ENCODE assay signal across 8 cellular contexts in genomic region chr7:100369105-100369504, GRCh38. TPM values are rescaled to one million over a fixed set of nuclear protein-coding genes. Genes with fewer than 3 reads are reported as not detected.
A peak's percentile ranks its signal among the peaks of the same experiment; 100 is the strongest.
DNase-seq lines count a peak whose midpoint lies in the region; ATAC-seq lines count a peak whose summit lies in the region.

No MANE protein-coding gene starts in this region.

- CTCF ChIA-PET in activated CD8-positive, alpha-beta memory T cell treated with anti-CD3 and anti-CD28 coated beads, Interleukin-2, amount 10 ng/mL, durations not matched to agents 7 days and 5 days (lab: Charles Lee), result interaction anchor here (1.7 kb wide), 1 partner anchor 336 kb away, joined by 4 read pairs; the partner anchor contains the start of gene POP7

- H3K27ac ChIP-seq in layer of hippocampus (ENCODE audit: low read depth, low read length), result peak overlapping the region; percentile 62

- ATAC-seq in activated CD8-positive, alpha-beta memory T cell treated with anti-CD3 and anti-CD28 coated beads, Interleukin-2, amount 10 ng/mL, durations not matched to agents 7 days and 5 days, result no peak
- ATAC-seq in HG03045 (IDR thresholded peaks at IDR 0.05; ENCODE audit: unreplicated experiment), result peak; percentile 52
- ATAC-seq in activated T-helper 17 cell treated with anti-CD3 and anti-CD28 coated beads, Interleukin-2, amount 50 U/mL, for 72 hours (replicated peaks), result no peak
- ATAC-seq in activated T-cell treated with anti-CD3 and anti-CD28 coated beads, Interleukin-2, amount 50 U/mL, for 4 hours, result no peak

- no peak overlapping the region for H3K4me3 Mint-ChIP-seq in activated CD8-positive, alpha-beta memory T cell treated with anti-CD3 and anti-CD28 coated beads, Interleukin-2, amount 10 ng/mL, durations not matched to agents 7 days and 5 days
- no peak overlapping the region for H3K4me3 Mint-ChIP-seq in activated T-helper 17 cell treated with anti-CD3 and anti-CD28 coated beads, Interleukin-2, amount 50 U/mL, for 72 hours
- no peak overlapping the region for H3K4me3 Mint-ChIP-seq in activated T-cell treated with anti-CD3 and anti-CD28 coated beads, Interleukin-2, amount 50 U/mL, for 4 hours

- H3K4me1 Mint-ChIP-seq in activated CD8-positive, alpha-beta memory T cell treated with anti-CD3 and anti-CD28 coated beads, Interleukin-2, amount 10 ng/mL, durations not matched to agents 7 days and 5 days, result peaks cover 65% of the 10 kb centered on the region
- peaks cover 22% of the 10 kb centered on the region for H3K4me1 Mint-ChIP-seq in activated T-helper 17 cell treated with anti-CD3 and anti-CD28 coated beads, Interleukin-2, amount 50 U/mL, for 72 hours
- H3K4me1 Mint-ChIP-seq in activated T-cell treated with anti-CD3 and anti-CD28 coated beads, Interleukin-2, amount 50 U/mL, for 4 hours (ENCODE audit: low read depth), result peaks cover 34% of the 10 kb centered on the region

- no peak for DNase-seq in activated CD8-positive, alpha-beta memory T cell treated with anti-CD3 and anti-CD28 coated beads, Interleukin-2, amount 10 ng/mL, durations not matched to agents 7 days and 5 days
- no peak for DNase-seq in activated CD8-positive, alpha-beta memory T cell treated with anti-CD3 and anti-CD28 coated beads for 24 hours
- peak; percentile 95 for DNase-seq in SKM-1 (lab: John Stamatoyannopoulos, UW; ENCODE audit: unreplicated experiment)
- no peak for DNase-seq in activated T-cell treated with anti-CD3 and anti-CD28 coated beads, Interleukin-2, amount 50 U/mL, for 4 hours
- no peak for DNase-seq in activated effector memory CD4-positive, alpha-beta T cell treated with Interleukin-2 at 50 U/mL for 16 hours

- no peaks in the 10 kb centered on the region for H3K9me3 Mint-ChIP-seq in activated CD8-positive, alpha-beta memory T cell treated with anti-CD3 and anti-CD28 coated beads, Interleukin-2, amount 10 ng/mL, durations not matched to agents 7 days and 5 days (ENCODE audit: low read depth)
- no peaks in the 10 kb centered on the region for H3K9me3 Mint-ChIP-seq in activated T-helper 17 cell treated with anti-CD3 and anti-CD28 coated beads, Interleukin-2, amount 50 U/mL, for 72 hours
- no peaks in the 10 kb centered on the region for H3K9me3 Mint-ChIP-seq in activated T-cell treated with anti-CD3 and anti-CD28 coated beads, Interleukin-2, amount 50 U/mL, for 4 hours

- peaks cover 13% of the 10 kb centered on the region for H3K36me3 Mint-ChIP-seq in activated CD8-positive, alpha-beta memory T cell treated with anti-CD3 and anti-CD28 coated beads, Interleukin-2, amount 10 ng/mL, durations not matched to agents 7 days and 5 days
- peaks cover 25% of the 10 kb centered on the region for H3K36me3 Mint-ChIP-seq in activated T-helper 17 cell treated with anti-CD3 and anti-CD28 coated beads, Interleukin-2, amount 50 U/mL, for 72 hours (ENCODE audit: low read depth)
- peaks cover 8% of the 10 kb centered on the region for H3K36me3 Mint-ChIP-seq in activated T-cell treated with anti-CD3 and anti-CD28 coated beads, Interleukin-2, amount 50 U/mL, for 4 hours (ENCODE audit: insufficient read depth)

- peak overlapping the region; percentile 86 for H3K27ac Mint-ChIP-seq in activated CD8-positive, alpha-beta memory T cell treated with anti-CD3 and anti-CD28 coated beads, Interleukin-2, amount 10 ng/mL, durations not matched to agents 7 days and 5 days
- no peak overlapping the region for H3K27ac Mint-ChIP-seq in activated T-helper 17 cell treated with anti-CD3 and anti-CD28 coated beads, Interleukin-2, amount 50 U/mL, for 72 hours

- no peaks in the 10 kb centered on the region for H3K27me3 ChIP-seq in layer of hippocampus (ENCODE audit: control insufficient read depth, insufficient read depth, low read length)

- H3K27me3 Mint-ChIP-seq in activated CD8-positive, alpha-beta memory T cell treated with anti-CD3 and anti-CD28 coated beads, Interleukin-2, amount 10 ng/mL, durations not matched to agents 7 days and 5 days, result no peaks in the 10 kb centered on the region
- H3K27me3 Mint-ChIP-seq in activated T-helper 17 cell treated with anti-CD3 and anti-CD28 coated beads, Interleukin-2, amount 50 U/mL, for 72 hours, result no peaks in the 10 kb centered on the region
- H3K27me3 Mint-ChIP-seq in activated T-cell treated with anti-CD3 and anti-CD28 coated beads, Interleukin-2, amount 50 U/mL, for 4 hours (ENCODE audit: low read depth), result no peaks in the 10 kb centered on the region

RNA-seq across cellular contexts. Expression of gene PILRA, which starts 4.2 kb away (rescaled TPM):
- total RNA-seq in activated CD8-positive, alpha-beta memory T cell treated with anti-CD3 and anti-CD28 coated beads, Interleukin-2, amount 10 ng/mL, durations not matched to agents 7 days and 5 days, result 1 to 10 TPM; 1.3 to 3.4 TPM
- 1 to 10 TPM; 2.7 to 7.0 TPM for total RNA-seq in activated T-helper 17 cell treated with anti-CD3 and anti-CD28 coated beads, Interleukin-2, amount 50 U/mL, for 72 hours
- total RNA-seq in activated T-cell treated with anti-CD3 and anti-CD28 coated beads, Interleukin-2, amount 50 U/mL, for 4 hours, result 1 to 10 TPM in 2 of 3 donors, under 1 TPM in 1; 0.38 to 6.6 (median 1.1) TPM

RNA-seq across cellular contexts. Expression of gene PILRB, which starts 11.2 kb away (rescaled TPM):
- total RNA-seq in activated CD8-positive, alpha-beta memory T cell treated with anti-CD3 and anti-CD28 coated beads, Interleukin-2, amount 10 ng/mL, durations not matched to agents 7 days and 5 days, result 10 to 100 TPM; 46.0 to 67.8 TPM
- total RNA-seq in activated T-helper 17 cell treated with anti-CD3 and anti-CD28 coated beads, Interleukin-2, amount 50 U/mL, for 72 hours, result 10 to 100 TPM; 36.5 to 63.4 TPM
- 10 to 100 TPM; 29.2 to 48.8 (median 34.3) TPM for total RNA-seq in activated T-cell treated with anti-CD3 and anti-CD28 coated beads, Interleukin-2, amount 50 U/mL, for 4 hours

RNA-seq across cellular contexts. Expression of gene ZCWPW1, which starts 59.4 kb away (rescaled TPM):
- 1 to 10 TPM; 2.6 to 3.3 TPM for total RNA-seq in activated CD8-positive, alpha-beta memory T cell treated with anti-CD3 and anti-CD28 coated beads, Interleukin-2, amount 10 ng/mL, durations not matched to agents 7 days and 5 days
- total RNA-seq in activated T-helper 17 cell treated with anti-CD3 and anti-CD28 coated beads, Interleukin-2, amount 50 U/mL, for 72 hours, result 1 to 10 TPM; 3.1 to 3.8 TPM
- 1 to 10 TPM; 4.2 to 5.1 (median 4.8) TPM for total RNA-seq in activated T-cell treated with anti-CD3 and anti-CD28 coated beads, Interleukin-2, amount 50 U/mL, for 4 hours
